7 cellular contexts compared by ENCODE assay signal in the genomic region with DNA sequence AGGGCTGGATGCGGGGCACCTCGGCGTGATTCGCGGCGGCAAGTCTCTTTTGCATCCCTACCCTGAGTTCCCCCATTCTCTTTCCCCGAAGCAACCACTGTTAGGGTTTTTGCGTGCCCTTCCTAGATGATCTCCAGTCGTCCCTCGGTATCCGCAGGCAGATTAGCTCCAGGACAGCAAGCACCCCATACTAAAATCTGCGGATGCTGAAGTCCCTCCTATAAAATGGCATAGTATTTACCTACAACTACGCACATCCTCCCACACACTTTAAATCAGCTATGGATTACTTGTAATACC.
DNase-seq lines count a peak whose midpoint lies in the region; ATAC-seq and TF ChIP-seq lines count a peak whose summit lies in the region.

No MANE protein-coding gene starts in this region.

- DNase-seq in NCI-H1694 (lab: John Stamatoyannopoulos, UW) (peak; percentile 47), NCI-H1417 treated with DMSO at 0.1 percent for 48 hours (lab: John Stamatoyannopoulos, UW) (no peak)
- DNase-seq in effector memory CD4-positive, alpha-beta T cell, result no peak
- no peak for DNase-seq in stimulated activated naive CD4-positive, alpha-beta T cell treated with Interleukin-2 at 50 U/mL for 16 hours (lab: John Stamatoyannopoulos, UW)

- peak overlapping the region; percentile 80 for H3K27ac ChIP-seq in effector memory CD4-positive, alpha-beta T cell (ENCODE audit: insufficient read depth, low read length, poor library complexity, severe bottlenecking)
- H3K27ac ChIP-seq in neutrophil, result peak overlapping the region; percentile 86

- H3K9me3 ChIP-seq in effector memory CD4-positive, alpha-beta T cell (ENCODE audit: control insufficient read depth, low read length), result no peaks in the 10 kb centered on the region
- H3K9me3 ChIP-seq in neutrophil, result no peaks in the 10 kb centered on the region

- no peak for TF ChIP-seq CTCF in neutrophil (IDR thresholded peaks at IDR 0.05)

- H3K4me3 ChIP-seq in effector memory CD4-positive, alpha-beta T cell (ENCODE audit: insufficient read depth, low read depth, low read length, poor library complexity, severe bottlenecking), result peak overlapping the region; percentile 69
- peak overlapping the region; percentile 68 to 71 for H3K4me3 ChIP-seq in neutrophil (ENCODE audit: low read depth in 1 of 2, low read length in 1 of 2)

- no peaks in the 10 kb centered on the region for H3K36me3 ChIP-seq in effector memory CD4-positive, alpha-beta T cell (ENCODE audit: control insufficient read depth, insufficient read depth, low read length)
- no peaks in the 10 kb centered on the region for H3K36me3 ChIP-seq in neutrophil

- H3K27me3 ChIP-seq in effector memory CD4-positive, alpha-beta T cell (replicated peaks; ENCODE audit: control insufficient read depth, insufficient read depth, low read length, poor library complexity, severe bottlenecking), result no peaks in the 10 kb centered on the region
- H3K27me3 ChIP-seq in neutrophil, result no peaks in the 10 kb centered on the region

- peaks cover 3% of the 10 kb centered on the region for H3K4me1 ChIP-seq in effector memory CD4-positive, alpha-beta T cell (ENCODE audit: control insufficient read depth, insufficient read depth, low read length, poor library complexity, severe bottlenecking)
- peaks cover 13 to 16% of the 10 kb centered on the region in 2 experiments for H3K4me1 ChIP-seq in neutrophil (ENCODE audit: control insufficient read depth in 1 of 2, insufficient read depth in 1 of 2, low read depth in 1 of 2, low read length in 1 of 2)

- ATAC-seq in GM21390 (IDR thresholded peaks at IDR 0.05; ENCODE audit: unreplicated experiment) (peak; percentile 5), GM21619 (IDR thresholded peaks at IDR 0.05; ENCODE audit: unreplicated experiment) (no peak)
